1 cellular context compared by ENCODE assay signal in genomic region chr1:31931241-31932225, GRCh38.
TF ChIP-seq lines count a peak whose summit lies in the region.

No MANE protein-coding gene starts in this region.

TF ChIP-seq in WTC11, 78 proteins besides CTCF, POLR2A, EP300 and RAD21 (continued from another document):
- TF ChIP-seq ATF6 (CRISPR knock-in tag; IDR thresholded peaks at IDR 0.05), result no peak
TF ChIP-seq in WTC11: peak in this region for 0.
